In the genomic region with DNA sequence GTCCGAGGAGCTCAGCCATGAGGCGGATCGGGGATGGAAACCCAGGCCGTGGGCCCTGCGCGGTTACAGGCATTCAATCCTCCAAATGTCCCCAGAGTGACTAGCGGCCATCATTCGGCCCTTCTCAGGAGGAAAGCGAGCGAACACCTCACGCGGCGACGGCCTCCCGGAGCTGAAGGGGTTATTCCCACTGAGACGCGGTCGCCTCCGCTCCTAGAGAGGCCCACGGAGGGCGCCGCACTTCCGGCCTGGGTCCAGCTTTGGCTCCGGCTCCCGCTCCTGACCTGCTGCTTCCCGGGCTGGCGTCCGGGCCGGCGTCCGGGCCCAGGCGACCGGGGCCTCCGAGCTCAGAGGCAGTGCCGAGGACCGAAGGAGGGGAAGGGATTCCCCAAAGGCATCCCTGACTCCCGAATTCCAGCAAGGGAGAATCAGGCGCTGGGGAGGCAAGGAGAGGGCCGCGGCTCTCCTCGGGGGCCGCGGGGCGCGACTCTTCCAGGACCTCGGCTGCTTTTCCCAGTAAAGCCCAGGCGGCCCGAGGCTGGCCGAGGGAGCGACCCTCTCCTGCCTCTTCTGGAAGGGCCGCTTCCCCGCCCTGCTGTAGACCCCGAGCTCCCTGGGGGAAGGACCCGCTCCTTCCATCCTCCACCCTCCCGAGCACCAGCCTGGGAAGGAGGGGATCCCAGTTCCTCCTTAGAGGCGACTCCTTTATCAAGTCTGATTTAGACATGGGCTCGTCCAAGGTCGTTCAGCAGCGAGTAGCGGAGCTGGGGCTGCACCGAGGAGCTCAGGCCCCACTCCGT, we compare ENCODE assay signal across 8 cellular contexts. TPM values are rescaled to one million over a fixed set of nuclear protein-coding genes. Genes with fewer than 3 reads are reported as not detected.
A peak's percentile ranks its signal among the peaks of the same experiment; 100 is the strongest.
DNase-seq lines count a peak whose midpoint lies in the region; ATAC-seq, FAIRE-seq and TF ChIP-seq lines count a peak whose summit lies in the region.

No MANE protein-coding gene starts in this region.

- peaks cover 3% of the 10 kb centered on the region for H3K36me3 Mint-ChIP-seq in effector memory CD8-positive, alpha-beta T cell (ENCODE audit: insufficient read depth)

- H3K4me1 Mint-ChIP-seq in effector memory CD8-positive, alpha-beta T cell (ENCODE audit: low read depth in 2 of 2), result peaks cover 6 to 16% of the 10 kb centered on the region in 2 donors

- no peak for FAIRE-seq in H54 (lab: Jason Lieb, UNC)

- no peak for DNase-seq in BJ (ENCODE audit: low read depth)
- peak; percentile 88 for DNase-seq in H54 (ENCODE audit: insufficient read length, low spot score)
- peak; percentile 11 for DNase-seq in NCI-H524 treated with DMSO at 0.1 percent for 48 hours (lab: John Stamatoyannopoulos, UW)
- peak in 2 of 3 experiments; percentile 19 to 48 for DNase-seq in activated CD8-positive, alpha-beta memory T cell treated with anti-CD3 and anti-CD28 coated beads for 48 hours (ENCODE audit: low read depth in 2 of 3, low spot score in 2 of 3)
- peak; percentile 26 to 41 (median 34) for DNase-seq in effector memory CD8-positive, alpha-beta T cell
- peak; percentile 87 for DNase-seq in lung (ENCODE audit: low spot score)
- peak in 2 of 3 donors; percentile 10 to 40 for DNase-seq in stimulated activated CD4-positive, alpha-beta T cell treated with anti-CD3 and anti-CD28 coated beads, TNF-alpha, amount 100 ng/mL, for 48 hours (ENCODE audit: low read depth in 3 of 3)

- H3K27me3 ChIP-seq in BJ (ENCODE audit: control insufficient read depth, insufficient read depth, low read length) (no peaks in the 10 kb centered on the region), lung (ENCODE audit: control insufficient read depth, insufficient read depth) (no peaks in the 10 kb centered on the region)

- H3K4me3 ChIP-seq in BJ (ENCODE audit: low read depth, low read length) (peak overlapping the region; percentile 79), lung (peak overlapping the region; percentile 78)

- peaks cover 9 to 14% of the 10 kb centered on the region in 2 donors for H3K27me3 Mint-ChIP-seq in effector memory CD8-positive, alpha-beta T cell

- peak; percentile 84 for TF ChIP-seq POLR2A in H54 (IDR thresholded peaks at IDR 0.05; ENCODE audit: low read depth, low read length)

- peak overlapping the region; percentile 55 to 90 for H3K27ac Mint-ChIP-seq in effector memory CD8-positive, alpha-beta T cell

- no peaks in the 10 kb centered on the region for H3K9me3 Mint-ChIP-seq in effector memory CD8-positive, alpha-beta T cell

- no peak for TF ChIP-seq CTCF in BJ (IDR thresholded peaks at IDR 0.05; ENCODE audit: insufficient read depth, low read depth, low read length)
- TF ChIP-seq CTCF in lung (IDR thresholded peaks at IDR 0.05; ENCODE audit: control extremely low read depth, extremely low read depth), result no peak

- peaks cover 4 to 6% of the 10 kb centered on the region in 2 donors for H3K4me1 ChIP-seq in lung (ENCODE audit: control insufficient read depth in 2 of 2, insufficient read depth in 2 of 2, low read length in 2 of 2)

- H3K4me3 Mint-ChIP-seq in effector memory CD8-positive, alpha-beta T cell, result peak overlapping the region; percentile 75 to 79

- peak; percentile 91 for ATAC-seq in effector memory CD8-positive, alpha-beta T cell (replicated peaks)
- ATAC-seq in lung (ENCODE audit: insufficient read depth, low FRiP score) (peak; percentile 95), HG03521 (IDR thresholded peaks at IDR 0.05; ENCODE audit: unreplicated experiment) (no peak)

- CTCF ChIA-PET in BJ (lab: Yijun Ruan, JAX), result interaction anchor here (0.7 to 4.5 kb wide), 9 partner anchors 8 to 96 kb away, joined by 3 to 23 read pairs (median 5); a partner anchor contains a TSS

- no peaks in the 10 kb centered on the region for H3K9me3 ChIP-seq in lung (ENCODE audit: control insufficient read depth in 2 of 2, insufficient read depth in 1 of 2, low read length in 1 of 2)

- H3K27ac ChIP-seq in lung (ENCODE audit: low read depth in 1 of 2, low read length in 1 of 2), result peak overlapping the region; percentile 95 to 98

- H3K36me3 ChIP-seq in BJ (ENCODE audit: control insufficient read depth, insufficient read depth, low read length) (no peaks in the 10 kb centered on the region), lung (ENCODE audit: control insufficient read depth in 2 of 2, insufficient read depth in 2 of 2, low read length in 2 of 2) (no peaks in the 10 kb centered on the region)

- 1 to 2% methylated on average over 50 to 62 of the region's 62 CpGs for WGBS in lung, 2 donors

- POLR2A ChIA-PET in BJ (lab: Charles Lee), result interaction anchor here (0.5 to 1.8 kb wide), 5 partner anchors 9 to 278 kb away, joined by 3 to 8 read pairs (median 5); a partner anchor contains a TSS

RNA-seq across cellular contexts. Expression of a gene that starts 18.6 kb away (rescaled TPM):
- 4.6 and 6.0 TPM in 2 replicates for polyA plus RNA-seq in BJ (2011; rRNA removed)
- polyA minus RNA-seq in BJ (2011; rRNA and poly(A)+ RNA removed), result 6.1 and 8.0 TPM in 2 replicates
- 10 to 100 TPM; 10.1 to 16.3 TPM for total RNA-seq in lung
- polyA plus RNA-seq in lung, result 1 to 10 TPM; 5.7 to 8.0 TPM

RNA-seq across cellular contexts. Expression of a gene that starts 43.4 kb away (rescaled TPM):
- polyA plus RNA-seq in BJ (2011; rRNA removed), result 64.7 and 82.4 TPM in 2 replicates
- 54.9 and 73.4 TPM in 2 replicates for polyA minus RNA-seq in BJ (2011; rRNA and poly(A)+ RNA removed)
- 100 to 1,000 TPM in 1 of 2 donors, 10 to 100 TPM in 1; 77.6 to 103 TPM for total RNA-seq in lung
- polyA plus RNA-seq in lung, result 10 to 100 TPM; 54.1 to 80.4 TPM

RNA-seq across cellular contexts. Expression of a gene that starts 43.7 kb away (rescaled TPM):
- polyA plus RNA-seq in BJ (2011; rRNA removed), result 4.7 and 5.0 TPM in 2 replicates
- polyA minus RNA-seq in BJ (2011; rRNA and poly(A)+ RNA removed), result 2.9 and 3.9 TPM in 2 replicates
- total RNA-seq in lung, result 10 to 100 TPM in 1 of 2 donors, 1 to 10 TPM in 1; 7.3 to 29.5 TPM
- polyA plus RNA-seq in lung, result 10 to 100 TPM; 13.8 to 19.7 TPM

RNA-seq across cellular contexts. Expression of a gene that starts 57.3 kb away (rescaled TPM):
- polyA plus RNA-seq in BJ (2011; rRNA removed), result 24.9 and 32.4 TPM in 2 replicates
- 12.2 and 20.6 TPM in 2 replicates for polyA minus RNA-seq in BJ (2011; rRNA and poly(A)+ RNA removed)
- 10 to 100 TPM; 12.2 to 35.2 TPM for total RNA-seq in lung
- polyA plus RNA-seq in lung, result 10 to 100 TPM; 28.1 to 37.4 TPM
